In genomic region chr10:34186740-34187139, GRCh38 we compare ENCODE assay signal across 2 cellular contexts.
A peak's percentile ranks its signal among the peaks of the same experiment; 100 is the strongest.
TF ChIP-seq lines count a peak whose summit lies in the region.

No MANE protein-coding gene starts in this region.

TF ChIP-seq in HEK293, 187 proteins besides CTCF, POLR2A, EP300 and RAD21 (continued from another document):
- TF ChIP-seq ZBTB6 (tag by site-specific recombination; IDR thresholded peaks at IDR 0.05) = no peak
- no peak for TF ChIP-seq KLF16 (tag by site-specific recombination; IDR thresholded peaks at IDR 0.05)
- no peak for TF ChIP-seq ZSCAN4 (tag by site-specific recombination; IDR thresholded peaks at IDR 0.05)
- 0 out of 2 replicates have a peak, but pooled peaks have one; percentile 21 for TF ChIP-seq ZIC2 (tag by site-specific recombination; IDR thresholded peaks at IDR 0.05)
- no peak for TF ChIP-seq ZNF660 (tag by site-specific recombination; IDR thresholded peaks at IDR 0.05)
TF ChIP-seq in HEK293: peak in this region for 1.

TF ChIP-seq in WTC11, 78 proteins besides CTCF, POLR2A, EP300 and RAD21 (continued from another document):
- TF ChIP-seq ZNF423 (CRISPR knock-in tag; IDR thresholded peaks at IDR 0.05) (no peak), ZSCAN18 (CRISPR knock-in tag; IDR thresholded peaks at IDR 0.05) (no peak), E2F5 (CRISPR knock-in tag; IDR thresholded peaks at IDR 0.05) (no peak), MYBL2 (CRISPR knock-in tag; IDR thresholded peaks at IDR 0.05) (no peak), ZNF219 (CRISPR knock-in tag; IDR thresholded peaks at IDR 0.05; ENCODE audit: borderline replicate concordance) (no peak)
